ENCODE assay signal across 34 cellular contexts in genomic region chr11:112756166-112756565, GRCh38.
"Had no signal": no experiment of that assay in that cellular context is flagged by ENCODE, and none has a peak within 500 bp of the region (broad histone marks: within the 10 kb centered on the region; RNA-seq: fewer than 3 reads in every experiment).

No MANE protein-coding gene starts in this region.

- H3K9me3 Mint-ChIP-seq: activated B cell treated with CpG ODN at 0.5 μM for 24 hours; activated CD8-positive, alpha-beta T cell treated with anti-CD3 and anti-CD28 coated beads for 36 hours; activated naive CD8-positive, alpha-beta T cell treated with anti-CD3 and anti-CD28 coated beads for 36 hours; activated T-cell treated with anti-CD3 and anti-CD28 coated beads, Interleukin-2, amount 50 U/mL, for 72 hours; activated T-helper 17 cell treated with anti-CD3 and anti-CD28 coated beads, Interleukin-2, amount 50 U/mL, for 72 hours; T-cell had no signal

- H3K4me3 Mint-ChIP-seq: activated B cell treated with CpG ODN at 0.5 μM for 24 hours; activated CD8-positive, alpha-beta T cell treated with anti-CD3 and anti-CD28 coated beads for 36 hours; activated naive CD8-positive, alpha-beta T cell treated with anti-CD3 and anti-CD28 coated beads for 36 hours; activated T-cell treated with anti-CD3 and anti-CD28 coated beads, Interleukin-2, amount 50 U/mL, for 72 hours; activated T-helper 17 cell treated with anti-CD3 and anti-CD28 coated beads, Interleukin-2, amount 50 U/mL, for 72 hours; T-cell; T-helper 17 cell had no signal

- H3K27ac Mint-ChIP-seq: activated B cell treated with CpG ODN at 0.5 μM for 24 hours; activated CD8-positive, alpha-beta T cell treated with anti-CD3 and anti-CD28 coated beads for 36 hours; activated naive CD8-positive, alpha-beta T cell treated with anti-CD3 and anti-CD28 coated beads for 36 hours; activated T-cell treated with anti-CD3 and anti-CD28 coated beads, Interleukin-2, amount 50 U/mL, for 72 hours; activated T-helper 17 cell treated with anti-CD3 and anti-CD28 coated beads, Interleukin-2, amount 50 U/mL, for 72 hours; T-cell; T-helper 17 cell had no signal

- H3K4me1 ChIP-seq: Peyer's patch had no signal

- H3K36me3 ChIP-seq: ascending aorta, cardiac muscle cell, Peyer's patch had no signal

- H3K27me3 ChIP-seq: ascending aorta, cardiac muscle cell, Peyer's patch had no signal

- DNase-seq: activated B cell treated with CpG ODN at 0.5 μM for 24 hours; activated CD4-positive, alpha-beta T cell treated with anti-CD3 and anti-CD28 coated beads for 1 hour; activated CD4-positive, alpha-beta T cell treated with anti-CD3 and anti-CD28 coated beads for 48 hours; activated CD4-positive, alpha-beta T cell treated with anti-CD3 and anti-CD28 coated beads, Interleukin-2, amount 50 U/mL, for 4 hours; activated CD8-positive, alpha-beta T cell treated with anti-CD3 and anti-CD28 coated beads for 36 hours; activated effector memory CD4-positive, alpha-beta T cell treated with anti-CD3 and anti-CD28 coated beads, Interleukin-2, amount 50 U/mL, for 16 hours; activated naive CD4-positive, alpha-beta T cell; activated naive CD4-positive, alpha-beta T cell treated with anti-CD3 and anti-CD28 coated beads, Interleukin-2, amount 50 U/mL, for 16 hours; activated naive CD8-positive, alpha-beta T cell treated with anti-CD3 and anti-CD28 coated beads for 36 hours; activated T-cell treated with anti-CD3 and anti-CD28 coated beads, Interleukin-2, amount 50 U/mL, for 1 hour; activated T-cell treated with anti-CD3 and anti-CD28 coated beads, Interleukin-2, amount 50 U/mL, for 72 hours; amniotic stem cell; Karpas-422; KBM-7; NCI-H1048; NCI-H1105 treated with DMSO at 0.1 percent for 48 hours; NCI-H1436; NCI-H1694; NCI-H1930; NCI-H2081 treated with DMSO at 0.1 percent for 48 hours; NCI-H345; NCI-H69; NK-92 treated with Interleukin-12 subunit alpha and Interleukin-12 subunit beta, amount 100 ng/mL, for 24 hours; PC-3; Peyer's patch; RPMI8226; SHP77 treated with DMSO at 0.1 percent for 48 hours; T-cell; T-helper 17 cell had no signal

- H3K4me3 ChIP-seq: ascending aorta, cardiac muscle cell, Peyer's patch had no signal

- H3K9me3 ChIP-seq: ascending aorta, Peyer's patch had no signal

- H3K36me3 Mint-ChIP-seq: activated naive CD8-positive, alpha-beta T cell treated with anti-CD3 and anti-CD28 coated beads for 36 hours; T-cell had no signal

- H3K4me1 Mint-ChIP-seq: activated B cell treated with CpG ODN at 0.5 μM for 24 hours; activated naive CD8-positive, alpha-beta T cell treated with anti-CD3 and anti-CD28 coated beads for 36 hours; activated T-helper 17 cell treated with anti-CD3 and anti-CD28 coated beads, Interleukin-2, amount 50 U/mL, for 72 hours; T-cell had no signal

- H3K27ac ChIP-seq: cardiac muscle cell, Peyer's patch, VCaP had no signal

- ATAC-seq: activated CD8-positive, alpha-beta T cell treated with anti-CD3 and anti-CD28 coated beads for 36 hours; activated T-cell treated with anti-CD3 and anti-CD28 coated beads, Interleukin-2, amount 50 U/mL, for 72 hours; activated T-helper 17 cell treated with anti-CD3 and anti-CD28 coated beads, Interleukin-2, amount 50 U/mL, for 72 hours; PC-3; SK-N-SH treated with all-trans-retinoic acid at 6 μM for 48 hours; T-cell; T-helper 17 cell had no signal

- H3K27me3 Mint-ChIP-seq: activated B cell treated with CpG ODN at 0.5 μM for 24 hours had no signal
